In the genomic region with DNA sequence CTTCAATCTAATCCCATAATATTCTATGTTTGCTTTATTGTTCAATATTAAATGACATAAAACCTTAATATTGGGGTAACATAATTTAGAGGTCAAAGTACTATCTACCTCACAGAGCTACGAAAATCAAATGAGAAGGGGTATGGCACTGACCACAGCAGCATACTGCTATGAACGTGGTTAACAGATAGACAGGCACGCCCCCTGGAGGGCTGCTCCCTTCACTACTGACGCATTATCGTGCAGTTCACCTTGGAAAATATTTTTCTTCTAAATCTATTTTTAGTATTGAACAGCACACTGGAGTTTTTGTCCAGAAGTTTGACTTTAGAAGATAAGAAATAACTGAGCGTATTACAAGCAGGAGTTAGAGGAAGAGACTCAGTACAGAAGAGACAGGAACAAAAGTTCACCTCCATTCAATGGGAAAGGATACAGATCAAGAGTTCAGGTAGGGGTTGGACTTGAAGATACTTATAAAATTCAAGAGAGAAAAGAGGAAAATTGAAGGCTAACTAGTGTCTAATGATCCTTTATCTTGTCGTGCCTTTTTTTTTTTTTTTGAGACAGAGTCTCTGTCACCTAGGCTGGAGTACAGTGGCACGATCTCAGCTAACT, we compare ENCODE assay signal across 8 cellular contexts. TPM values are rescaled to one million over a fixed set of nuclear protein-coding genes. Genes with fewer than 3 reads are reported as not detected.
A peak's percentile ranks its signal among the peaks of the same experiment; 100 is the strongest.
DNase-seq lines count a peak whose midpoint lies in the region; ATAC-seq and TF ChIP-seq lines count a peak whose summit lies in the region.

No MANE protein-coding gene starts in this region.

- H3K27ac ChIP-seq in SJSA1 = no peak overlapping the region

- TF ChIP-seq CTCF in kidney epithelial cell (IDR thresholded peaks at IDR 0.05; ENCODE audit: insufficient read depth, low read length, poor library complexity, severe bottlenecking) = peak; percentile 84

- no peak overlapping the region for H3K4me3 ChIP-seq in SJSA1
- H3K4me3 ChIP-seq in kidney epithelial cell (ENCODE audit: low read depth, low read length) = no peak overlapping the region

- H3K4me1 ChIP-seq in SJSA1 (replicated peaks) = no peaks in the 10 kb centered on the region

- H3K27me3 ChIP-seq in SJSA1 (replicated peaks) = no peaks in the 10 kb centered on the region
- no peaks in the 10 kb centered on the region for H3K27me3 ChIP-seq in kidney epithelial cell (ENCODE audit: control insufficient read depth, insufficient read depth, low read length)

- DNase-seq in ELF-1 (ENCODE audit: low read depth, low spot score) (peak; percentile 21), SJSA1 (ENCODE audit: low read depth in 1 of 2, low spot score in 2 of 2) (peak; percentile 16 to 48), brain pericyte (ENCODE audit: low read depth, low spot score) (peak; percentile 20), kidney epithelial cell (ENCODE audit: low read depth) (no peak), NCI-H2029 (lab: John Stamatoyannopoulos, UW) (no peak)
- peak; percentile 11 for DNase-seq in stimulated activated CD8-positive, alpha-beta memory T cell treated with anti-CD3 and anti-CD28 coated beads, Interleukin-7, amount 100 ng/mL, for 24 hours (ENCODE audit: low read depth)

- ATAC-seq in GM19468 (IDR thresholded peaks at IDR 0.05; ENCODE audit: extremely low read depth, unreplicated experiment) (peak; percentile 89), HG03460 (IDR thresholded peaks at IDR 0.05; ENCODE audit: unreplicated experiment) (peak; percentile 96)

- no peaks in the 10 kb centered on the region for H3K36me3 ChIP-seq in SJSA1
- H3K36me3 ChIP-seq in kidney epithelial cell (ENCODE audit: control insufficient read depth, insufficient read depth, low read length) = no peaks in the 10 kb centered on the region

- no peaks in the 10 kb centered on the region for H3K9me3 ChIP-seq in SJSA1 (replicated peaks)

RNA-seq across cellular contexts. Expression of a gene that starts 22.7 kb away (rescaled TPM):
- total RNA-seq in SJSA1 (2014; rRNA removed; shearing (Covaris generic)) = 2.9 and 3.1 TPM in 2 replicates
- 20.8 and 22.0 TPM in 2 replicates for total RNA-seq in kidney epithelial cell

Comparison
In these comparisons a context has a peak if more than half of its experiments do, and no peak if none do; other contexts are left out.
1. DNase-seq: peak in ELF-1 (single experiment), SJSA1 (2 of 2), brain pericyte (single experiment) and stimulated activated CD8-positive, alpha-beta memory T cell treated with anti-CD3 and anti-CD28 coated beads, Interleukin-7, amount 100 ng/mL, for 24 hours (single experiment); none in kidney epithelial cell (single experiment) and NCI-H2029 (single experiment).